ENCODE assay signal across 13 cellular contexts in genomic region chr9:129493714-129494047, GRCh38.
A peak's percentile ranks its signal among the peaks of the same experiment; 100 is the strongest.
DNase-seq lines count a peak whose midpoint lies in the region; ATAC-seq, FAIRE-seq and TF ChIP-seq lines count a peak whose summit lies in the region.
"Had no signal": no experiment of that assay in that cellular context is flagged by ENCODE, and none has a peak within 500 bp of the region (broad histone marks: within the 10 kb centered on the region; RNA-seq: fewer than 3 reads in every experiment).

No MANE protein-coding gene starts in this region.

- peaks cover 79 to 92% (median 89%) of the 10 kb centered on the region in 10 experiments for H3K4me1 ChIP-seq in BLaER1 treated with 17β-estradiol and CSF1 and Interleukin-3, amounts not matched to agents 10 nM and 100 nM
- H3K4me1 ChIP-seq in KMS-11 (ENCODE audit: low read depth, poor library complexity, severe bottlenecking) (peaks cover 66% of the 10 kb centered on the region), H1 (replicated peaks in 1 of 4; ENCODE audit: control insufficient read depth in 3 of 4, insufficient read depth in 4 of 4, low read length in 3 of 4) (peaks cover 0 to 38% (median 31%) of the 10 kb centered on the region in 4 experiments; a peak in 6 of 7 replicates), pancreas (peaks cover 36 to 41% (median 40%) of the 10 kb centered on the region in 3 donors)

- H3K79me1 ChIP-seq in H1 (ENCODE audit: low read depth, low read length): no peaks in the 10 kb centered on the region

- TF ChIP-seq CTCF in KMS-11 (conservative IDR thresholded peaks at IDR 0.05; ENCODE audit: low read depth, low read length) (no peak), H1 (IDR thresholded peaks at IDR 0.05; ENCODE audit: control extremely low read depth in 1 of 3, insufficient read depth in 1 of 3, low read depth in 1 of 3, low read length in 3 of 3) (no peak), pancreas (IDR thresholded peaks at IDR 0.05) (no peak)

- peak overlapping the region; percentile 24 for H3K4ac ChIP-seq in H1 (replicated peaks; ENCODE audit: insufficient read length, low read depth, low read length)

- H3K14ac ChIP-seq in H1 (ENCODE audit: insufficient read length): no peak overlapping the region

- intact Hi-C loops in pancreas (cut with DNase I): loop anchor here in 1 of 3 donors (10.0 kb wide), 1 partner anchor 111 kb away; no protein-coding TSS in a partner anchor

- no peak overlapping the region for H2BK5ac ChIP-seq in H1 (ENCODE audit: low read depth, low read length)

- peak overlapping the region; percentile 88 for H2BK12ac ChIP-seq in H1 (ENCODE audit: low read depth, low read length)

- peaks cover 0 to 24% (median 0%) of the 10 kb centered on the region in 11 experiments; a peak in 2 of 22 replicates for H3K36me3 ChIP-seq in BLaER1 treated with 17β-estradiol and CSF1 and Interleukin-3, amounts not matched to agents 10 nM and 100 nM
- H3K36me3 ChIP-seq in KMS-11 (ENCODE audit: insufficient read depth): no peaks in the 10 kb centered on the region
- no peaks in the 10 kb centered on the region for H3K36me3 ChIP-seq in H1 (ENCODE audit: control insufficient read depth in 2 of 4, insufficient read depth in 4 of 4, low read length in 3 of 4)
- no peaks in the 10 kb centered on the region for H3K36me3 ChIP-seq in pancreas

- POLR2A ChIA-PET in H1 (lab: Charles Lee; ENCODE audit: partially characterized antibody): interaction anchor here (0.6 to 6.7 kb wide), 5 partner anchors 9 to 351 kb away, joined by 3 to 45 read pairs (median 5); no protein-coding TSS in a partner anchor

- ATAC-seq in pancreas (no peak), GM18520 (IDR thresholded peaks at IDR 0.05; ENCODE audit: unreplicated experiment) (no peak), HG02885 (IDR thresholded peaks at IDR 0.05; ENCODE audit: poor library complexity, unreplicated experiment) (no peak)

- no peak overlapping the region for H3K4me3 ChIP-seq in BLaER1 treated with 17β-estradiol and CSF1 and Interleukin-3, amounts not matched to agents 10 nM and 100 nM
- H3K4me3 ChIP-seq in KMS-11 (IDR thresholded peaks at IDR 0.05; ENCODE audit: insufficient read depth, low read depth, low read length) (no peak overlapping the region), H1 (ENCODE audit: extremely low read depth in 1 of 4, insufficient read depth in 2 of 4, low read depth in 3 of 4, low read length in 4 of 4) (no peak overlapping the region), pancreas (peak overlapping the region in 1 of 4 donors; percentile 58)

- no peaks in the 10 kb centered on the region for H4K20me1 ChIP-seq in BLaER1 treated with 17β-estradiol and CSF1 and Interleukin-3, amounts not matched to agents 10 nM and 100 nM
- H4K20me1 ChIP-seq in KMS-11 (ENCODE audit: insufficient read depth): no peaks in the 10 kb centered on the region
- H4K20me1 ChIP-seq in H1 (replicated peaks in 1 of 2; ENCODE audit: control insufficient read depth in 1 of 2, insufficient read depth in 2 of 2, low read length in 2 of 2): no peaks in the 10 kb centered on the region

- H3K27ac ChIP-seq in BLaER1 treated with 17β-estradiol and CSF1 and Interleukin-3, amounts not matched to agents 10 nM and 100 nM: no peak overlapping the region
- H3K27ac ChIP-seq in KMS-11: peak overlapping the region; percentile 91
- no peak overlapping the region for H3K27ac ChIP-seq in H1 (ENCODE audit: low read depth, low read length)
- H3K27ac ChIP-seq in pancreas: peak overlapping the region; percentile 95 to 100 (median 98)

- peak overlapping the region; percentile 44 for H2AK5ac ChIP-seq in H1 (ENCODE audit: low read depth, low read length)

- peak overlapping the region in 2 of 11 experiments; percentile 53 to 67; a peak in 5 of 22 replicates for H3K9ac ChIP-seq in BLaER1 treated with 17β-estradiol and CSF1 and Interleukin-3, amounts not matched to agents 10 nM and 100 nM
- H3K9ac ChIP-seq in KMS-11: peak overlapping the region; percentile 94
- H3K9ac ChIP-seq in H1 (replicated peaks in 1 of 4; ENCODE audit: extremely low read depth in 1 of 4, low read depth in 3 of 4, low read length in 3 of 4): no peak overlapping the region

- no peak overlapping the region for H2BK120ac ChIP-seq in H1 (replicated peaks; ENCODE audit: low read depth, low read length)

- H2BK20ac ChIP-seq in H1 (ENCODE audit: low read length): peak overlapping the region; percentile 56

- H4K91ac ChIP-seq in H1 (replicated peaks; ENCODE audit: insufficient read length, low read length): peak overlapping the region; percentile 45

- TF ChIP-seq POLR2A in H1 (IDR thresholded peaks at IDR 0.05; ENCODE audit: control extremely low read depth in 1 of 2, low read depth in 2 of 2, low read length in 2 of 2): no peak

- TF ChIP-seq EP300 in H1 (IDR thresholded peaks at IDR 0.05; ENCODE audit: borderline replicate concordance in 1 of 2, low read depth in 2 of 2, low read length in 2 of 2): no peak

- H3K27me3 ChIP-seq in BLaER1 treated with 17β-estradiol and CSF1 and Interleukin-3, amounts not matched to agents 10 nM and 100 nM: no peaks in the 10 kb centered on the region
- H3K27me3 ChIP-seq in KMS-11 (ENCODE audit: insufficient read depth, low read depth) (no peaks in the 10 kb centered on the region), H1 (replicated peaks in 1 of 4; ENCODE audit: control insufficient read depth in 3 of 4, extremely low read depth in 1 of 4, insufficient read depth in 3 of 4, low read length in 3 of 4) (peaks cover 0 to 34% (median 31%) of the 10 kb centered on the region in 4 experiments; a peak in 5 of 7 replicates), pancreas (no peaks in the 10 kb centered on the region)

- H2AFZ ChIP-seq in KMS-11 (ENCODE audit: low read depth): no peak overlapping the region
- H2AFZ ChIP-seq in H1 (ENCODE audit: low read length): no peak overlapping the region

- TF ChIP-seq RAD21 in H1 (IDR thresholded peaks at IDR 0.05 in 1 of 2, conservative IDR thresholded peaks at IDR 0.05 in 1 of 2; ENCODE audit: low read depth in 2 of 2, low read length in 2 of 2): no peak

- DNase-seq in H1 (ENCODE audit: low read depth in 1 of 2, low spot score in 2 of 2) (no peak), pancreas (no peak), Ammon's horn (ENCODE audit: low spot score) (no peak), NOMO-1 treated with dmso at 0.1 percent for 144 hours (lab: John Stamatoyannopoulos, UW; ENCODE audit: unreplicated experiment) (no peak)
- DNase-seq: amniotic stem cell; MM.1S; stimulated activated CD8-positive, alpha-beta memory T cell treated with anti-CD3 and anti-CD28 coated beads, Interleukin-4, amount 100 ng/mL, for 48 hours had no signal

- WGBS in H1 (ENCODE audit: extremely low coverage in 1 of 2, insufficient coverage in 1 of 2, insufficient read length in 1 of 2, insufficient replicate concordance in 2 of 2, low coverage in 1 of 2, low lambda C conversion rate in 2 of 2, missing lambda C conversion rate in 1 of 2), 2 experiments: 72% methylated on average over 7 of the region's 7 CpGs; no CpG with 5 or more reads in 1 of the 2 experiments
- 56 to 64% methylated on average over 6 to 7 of the region's 7 CpGs for WGBS in pancreas, 2 donors

- CTCF ChIA-PET in H1 (lab: Charles Lee; ENCODE audit: partially characterized antibody): interaction anchor here (0.7 to 3.4 kb wide), 15 partner anchors 13 to 354 kb away, joined by 3 to 19 read pairs (median 3); no protein-coding TSS in a partner anchor

- no peak for FAIRE-seq in H1 (lab: Jason Lieb, UNC)
- FAIRE-seq in pancreas (lab: Jason Lieb, UNC): no peak
- FAIRE-seq: RCC 7860, TTC549 had no signal

- peak overlapping the region; percentile 26; the same call in 1 of the 2 replicates for H4K8ac ChIP-seq in H1 (ENCODE audit: extremely low read depth, insufficient read depth, low read length)

- no peak overlapping the region for H3K56ac ChIP-seq in H1 (replicated peaks; ENCODE audit: insufficient read length, low read depth, low read length)

- peaks cover 21% of the 10 kb centered on the region for H3K23me2 ChIP-seq in H1 (ENCODE audit: low read depth, low read length)

- H3K79me2 ChIP-seq in KMS-11 (ENCODE audit: insufficient read depth, low read depth) (peaks cover 64% of the 10 kb centered on the region), H1 (ENCODE audit: control insufficient read depth in 1 of 2, insufficient read depth in 2 of 2, low read length in 2 of 2) (no peaks in the 10 kb centered on the region)

- 0 out of 2 replicates have a peak overlapping the region, but pooled peaks have one; percentile 77 for H2BK15ac ChIP-seq in H1 (ENCODE audit: low read length)

- no peak overlapping the region for H4K5ac ChIP-seq in H1 (ENCODE audit: insufficient read length, low read depth, low read length)

- H3K9me3 ChIP-seq in BLaER1 treated with 17β-estradiol and CSF1 and Interleukin-3, amounts not matched to agents 10 nM and 100 nM (replicated peaks in 1 of 11): no peaks in the 10 kb centered on the region
- no peaks in the 10 kb centered on the region for H3K9me3 ChIP-seq in H1 (ENCODE audit: insufficient read depth in 2 of 2, low read depth in 1 of 2, low read length in 1 of 2)
- H3K9me3 ChIP-seq in pancreas: no peaks in the 10 kb centered on the region

- H3K23ac ChIP-seq in H1 (ENCODE audit: insufficient read length): no peak overlapping the region

- H3K4me2 ChIP-seq in BLaER1 treated with 17β-estradiol and CSF1 and Interleukin-3, amounts not matched to agents 10 nM and 100 nM: peak overlapping the region; percentile 2 to 100 (median 52); a peak in 19 of 22 replicates
- H3K4me2 ChIP-seq in KMS-11 (peak overlapping the region; percentile 96), H1 (ENCODE audit: insufficient read depth in 1 of 2, low read depth in 2 of 2, low read length in 2 of 2) (no peak overlapping the region)

- H3K18ac ChIP-seq in H1 (ENCODE audit: extremely low read depth, low read length): peak overlapping the region; percentile 78

TF ChIP-seq in H1, 55 proteins besides CTCF, POLR2A, EP300 and RAD21 (continues in another document):
- TF ChIP-seq NANOG (IDR thresholded peaks at IDR 0.05; ENCODE audit: insufficient read depth, low read depth, low read length, poor library complexity, severe bottlenecking) (no peak), TAF7 (optimal IDR thresholded peaks at IDR 0.05; ENCODE audit: borderline replicate concordance, low read depth, low read length) (no peak), ASH2L (IDR thresholded peaks at IDR 0.05; ENCODE audit: low read length) (no peak), NRF1 (IDR thresholded peaks at IDR 0.05; ENCODE audit: low read depth, low read length) (no peak), SIRT6 (IDR thresholded peaks at IDR 0.05; ENCODE audit: low read length) (no peak), HDAC6 (IDR thresholded peaks at IDR 0.05; ENCODE audit: low read depth, low read length) (no peak), CREB1 (IDR thresholded peaks at IDR 0.05) (no peak), SIX5 (IDR thresholded peaks at IDR 0.05; ENCODE audit: low read depth, low read length) (no peak), EGR1 (IDR thresholded peaks at IDR 0.05; ENCODE audit: borderline replicate concordance, low read depth, low read length) (no peak), RNF2 (IDR thresholded peaks at IDR 0.05; ENCODE audit: borderline replicate concordance, low read depth, low read length, missing control alignments, poor library complexity, severe bottlenecking) (no peak), RFX5 (IDR thresholded peaks at IDR 0.05; ENCODE audit: borderline replicate concordance, low read depth, low read length) (no peak), GTF2F1 (IDR thresholded peaks at IDR 0.05; ENCODE audit: borderline replicate concordance, low read depth, low read length) (no peak)

Comparison
In these comparisons a context has a peak if more than half of its experiments do, and no peak if none do; other contexts are left out.
1. H3K27ac ChIP-seq: peak in KMS-11 (single experiment) and pancreas (4 of 4); none in BLaER1 treated with 17β-estradiol and CSF1 and Interleukin-3, amounts not matched to agents 10 nM and 100 nM (0 of 11) and H1 (single experiment).
2. H3K4me2 ChIP-seq: peak in BLaER1 treated with 17β-estradiol and CSF1 and Interleukin-3, amounts not matched to agents 10 nM and 100 nM (11 of 11) and KMS-11 (single experiment); none in H1 (0 of 2).